In genomic region chr17:28597606-28598383, GRCh38 we compare ENCODE assay signal across 8 cellular contexts. TPM values are rescaled to one million over a fixed set of nuclear protein-coding genes. Genes with fewer than 3 reads are reported as not detected.
DNase-seq lines count a peak whose midpoint lies in the region; ATAC-seq and TF ChIP-seq lines count a peak whose summit lies in the region.

No MANE protein-coding gene starts in this region.

- no peak overlapping the region for H3K27ac ChIP-seq in colonic mucosa

- peak overlapping the region in 1 of 2 donors; percentile 94 for H3K9ac ChIP-seq in colonic mucosa (ENCODE audit: low read depth in 2 of 2, low read length in 2 of 2)

- TF ChIP-seq CTCF in GM12864 (IDR thresholded peaks at IDR 0.05; ENCODE audit: low read depth, low read length, missing control alignments) = no peak
- TF ChIP-seq CTCF in colonic mucosa (IDR thresholded peaks at IDR 0.05) = no peak

- no peaks in the 10 kb centered on the region for H3K27me3 ChIP-seq in colonic mucosa
- no peaks in the 10 kb centered on the region for H3K27me3 ChIP-seq in neuron (ENCODE audit: insufficient read depth, low read length)

- intact Hi-C loops in colonic mucosa (cut with DNase I) = loop anchor here (5.0 kb wide), 1 partner anchor 45 kb away; no protein-coding TSS in a partner anchor

- H3K4me3 ChIP-seq in GM12864 (ENCODE audit: low read depth, low read length) = peak overlapping the region; percentile 85
- peak overlapping the region; percentile 59 for H3K4me3 ChIP-seq in colonic mucosa
- H3K4me3 ChIP-seq in neuron (ENCODE audit: low read length) = peak overlapping the region; percentile 89

- ATAC-seq in HG03442 (IDR thresholded peaks at IDR 0.05; ENCODE audit: unreplicated experiment) (no peak), GM21515 (IDR thresholded peaks at IDR 0.05; ENCODE audit: unreplicated experiment) (no peak)

- H3K4me1 ChIP-seq in colonic mucosa (peaks cover 8% of the 10 kb centered on the region), neuron (ENCODE audit: insufficient read depth, low read length) (peaks cover 15% of the 10 kb centered on the region)

- H3K36me3 ChIP-seq in colonic mucosa = no peaks in the 10 kb centered on the region
- peaks cover 18% of the 10 kb centered on the region for H3K36me3 ChIP-seq in neuron (ENCODE audit: insufficient read depth, low read length)

- H3K9me3 ChIP-seq in colonic mucosa (no peaks in the 10 kb centered on the region), neuron (ENCODE audit: low read length) (no peaks in the 10 kb centered on the region)

- H2AFZ ChIP-seq in neuron (ENCODE audit: low read depth, low read length) = peak overlapping the region; percentile 83

- DNase-seq in GM12864 (ENCODE audit: low read depth) = no peak
- peak; percentile 38 for DNase-seq in NCI-H1105 treated with DMSO at 0.1 percent for 48 hours (lab: John Stamatoyannopoulos, UW)
- DNase-seq in colonic mucosa = no peak
- no peak for DNase-seq in C1 segment of cervical spinal cord (lab: John Stamatoyannopoulos, UW)
- no peak for DNase-seq in stimulated activated CD4-positive, alpha-beta T cell treated with anti-CD3 and anti-CD28 coated beads, Interleukin-4, amount 100 ng/mL, for 24 hours

RNA-seq across cellular contexts. Expression of gene SPAG5, which starts 1.0 kb away (rescaled TPM):
- 10 to 100 TPM; 25.6 to 81.8 TPM for total RNA-seq in colonic mucosa

RNA-seq across cellular contexts. Expression of gene RSKR, which starts 16.2 kb away (rescaled TPM):
- 10 to 100 TPM in 1 of 2 donors, 1 to 10 TPM in 1; 3.2 to 16.2 TPM for total RNA-seq in colonic mucosa

RNA-seq across cellular contexts. Expression of gene ALDOC, which starts 21.1 kb away (rescaled TPM):
- 100 to 1,000 TPM in 1 of 2 donors, 10 to 100 TPM in 1; 14.4 to 111 TPM for total RNA-seq in colonic mucosa

RNA-seq across cellular contexts. Expression of gene PIGS, which starts 26.5 kb away (rescaled TPM):
- total RNA-seq in colonic mucosa = 10 to 100 TPM; 71.9 to 82.7 TPM

RNA-seq across cellular contexts. Expression of gene UNC119, which starts 45.4 kb away (rescaled TPM):
- total RNA-seq in colonic mucosa = 10 to 100 TPM; 31.4 to 39.8 TPM
